ENCODE assay signal across 9 cellular contexts in the genomic region with DNA sequence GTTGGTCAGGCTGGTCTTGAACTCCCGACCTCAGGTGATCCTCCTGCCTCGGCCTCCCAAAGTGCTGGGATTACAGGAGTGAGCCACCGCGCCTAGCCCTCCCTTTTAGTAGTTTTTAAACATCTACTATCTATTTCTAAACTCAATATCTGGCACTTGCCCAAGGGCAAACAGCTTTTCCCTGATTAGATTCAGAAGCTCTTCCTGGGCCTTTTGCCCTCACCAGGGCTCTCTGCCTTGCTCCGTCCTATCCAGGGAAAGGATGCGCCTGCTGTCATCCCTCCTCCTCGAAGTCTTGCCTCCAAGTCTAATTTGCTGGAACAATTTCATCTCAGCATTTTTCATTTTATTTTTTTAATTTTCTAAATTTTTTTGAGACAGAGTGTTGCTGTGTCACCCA. TPM values are rescaled to one million over a fixed set of nuclear protein-coding genes. Genes with fewer than 3 reads are reported as not detected.
"Had no signal": no experiment of that assay in that cellular context is flagged by ENCODE, and none has a peak within 500 bp of the region (broad histone marks: within the 10 kb centered on the region; RNA-seq: fewer than 3 reads in every experiment).

No MANE protein-coding gene starts in this region.

- ATAC-seq: K562 had no signal

- H3K4me2 ChIP-seq: GM23338 had no signal

- FAIRE-seq: H1, H54, K562 had no signal

- H2AFZ ChIP-seq: GM23338 had no signal

- DNase-seq: H9, HCEC 1CT, IMR-90, KG1 had no signal

- H3K27ac ChIP-seq: HL-60 had no signal

- H3K4me3 ChIP-seq: GM23338, K562 had no signal

RNA-seq across cellular contexts. Expression of a gene that starts 41.4 kb away (rescaled TPM):
- polyA plus RNA-seq: K562 had no signal
